ENCODE assay signal across 27 cellular contexts in genomic region chr19:16978839-16979802, GRCh38.
"Had no signal": no experiment of that assay in that cellular context is flagged by ENCODE, and none has a peak within 500 bp of the region (broad histone marks: within the 10 kb centered on the region; RNA-seq: fewer than 3 reads in every experiment).

No MANE protein-coding gene starts in this region.

- H3K27ac Mint-ChIP-seq: activated CD4-positive, alpha-beta memory T cell treated with anti-CD3 and anti-CD28 coated beads, Interleukin-2, amount 10 ng/mL, durations not matched to agents 7 days and 5 days; activated CD4-positive, alpha-beta T cell treated with anti-CD3 and anti-CD28 coated beads for 36 hours; activated CD4-positive, alpha-beta T cell treated with anti-CD3 and anti-CD28 coated beads, Interleukin-2, amount 10 ng/mL, durations not matched to agents 24 days and 14 days; activated naive CD4-positive, alpha-beta T cell treated with anti-CD3 and anti-CD28 coated beads, Interleukin-2, amount 10 ng/mL, durations not matched to agents 7 days and 5 days; activated naive CD4-positive, alpha-beta T cell treated with anti-CD3 and anti-CD28 coated beads, Interleukin-2, amount 50 U/mL, for 72 hours; activated T-cell treated with anti-CD3 and anti-CD28 coated beads, Interleukin-2, amount 50 U/mL, for 24 hours; activated T-cell treated with anti-CD3 and anti-CD28 coated beads, Interleukin-2, amount 50 U/mL, for 72 hours; T-cell had no signal

- H3K4me3 ChIP-seq: adrenal gland, body of pancreas, colonic mucosa, heart left ventricle had no signal

- H3K36me3 ChIP-seq: adrenal gland, colonic mucosa, heart left ventricle had no signal

- H3K27me3 Mint-ChIP-seq: activated CD4-positive, alpha-beta memory T cell treated with anti-CD3 and anti-CD28 coated beads, Interleukin-2, amount 10 ng/mL, durations not matched to agents 7 days and 5 days; activated naive CD4-positive, alpha-beta T cell treated with anti-CD3 and anti-CD28 coated beads, Interleukin-2, amount 10 ng/mL, durations not matched to agents 7 days and 5 days had no signal

- H3K27me3 ChIP-seq: adrenal gland, body of pancreas, colonic mucosa, heart left ventricle had no signal

- H3K9me3 ChIP-seq: adrenal gland, colonic mucosa had no signal

- H3K36me3 Mint-ChIP-seq: activated naive CD4-positive, alpha-beta T cell treated with anti-CD3 and anti-CD28 coated beads, Interleukin-2, amount 10 ng/mL, durations not matched to agents 7 days and 5 days had no signal

- FAIRE-seq: endometrium, frontal cortex had no signal

- H3K4me1 ChIP-seq: adrenal gland, body of pancreas, colonic mucosa, heart left ventricle had no signal

- DNase-seq: activated CD4-positive, alpha-beta memory T cell treated with anti-CD3 and anti-CD28 coated beads, Interleukin-2, amount 10 ng/mL, durations not matched to agents 7 days and 5 days; activated CD4-positive, alpha-beta T cell treated with anti-CD3 and anti-CD28 coated beads for 36 hours; activated CD4-positive, alpha-beta T cell treated with anti-CD3 and anti-CD28 coated beads, Interleukin-2, amount 10 ng/mL, durations not matched to agents 24 days and 14 days; activated CD4-positive, CD25-positive, alpha-beta regulatory T cell; activated CD4-positive, CD25-positive, alpha-beta regulatory T cell treated with anti-CD3 and anti-CD28 coated beads, Interleukin-2, amount 50 U/mL, for 72 hours; activated CD8-positive, alpha-beta memory T cell treated with anti-CD3 and anti-CD28 coated beads, Interleukin-2, amount 50 U/mL, for 48 hours; activated gamma-delta T cell; activated naive CD4-positive, alpha-beta T cell; activated naive CD4-positive, alpha-beta T cell treated with anti-CD3 and anti-CD28 coated beads, Interleukin-2, amount 10 ng/mL, durations not matched to agents 7 days and 5 days; activated T-cell treated with anti-CD3 and anti-CD28 coated beads for 4 hours; activated T-cell treated with anti-CD3 and anti-CD28 coated beads, Interleukin-2, amount 50 U/mL, for 24 hours; activated T-cell treated with anti-CD3 and anti-CD28 coated beads, Interleukin-2, amount 50 U/mL, for 72 hours; adrenal gland; amygdala; aorta; body of pancreas; caudate nucleus; colonic mucosa; effector CD8-positive, alpha-beta T cell; foreskin fibroblast; heart left ventricle; T-cell; T-helper 2 cell had no signal

- ATAC-seq: activated CD4-positive, alpha-beta T cell treated with anti-CD3 and anti-CD28 coated beads for 36 hours; activated naive CD4-positive, alpha-beta T cell treated with anti-CD3 and anti-CD28 coated beads, Interleukin-2, amount 50 U/mL, for 72 hours; activated T-cell treated with anti-CD3 and anti-CD28 coated beads, Interleukin-2, amount 50 U/mL, for 72 hours; body of pancreas; esophagus mucosa; heart left ventricle; T-cell had no signal

- H3K4me1 Mint-ChIP-seq: activated CD4-positive, alpha-beta memory T cell treated with anti-CD3 and anti-CD28 coated beads, Interleukin-2, amount 10 ng/mL, durations not matched to agents 7 days and 5 days; activated CD4-positive, alpha-beta T cell treated with anti-CD3 and anti-CD28 coated beads for 36 hours; activated CD4-positive, alpha-beta T cell treated with anti-CD3 and anti-CD28 coated beads, Interleukin-2, amount 10 ng/mL, durations not matched to agents 24 days and 14 days; activated naive CD4-positive, alpha-beta T cell treated with anti-CD3 and anti-CD28 coated beads, Interleukin-2, amount 10 ng/mL, durations not matched to agents 7 days and 5 days; T-cell had no signal

- H3K27ac ChIP-seq: adrenal gland, body of pancreas, colonic mucosa, heart left ventricle had no signal

- H3K9me3 Mint-ChIP-seq: activated T-cell treated with anti-CD3 and anti-CD28 coated beads, Interleukin-2, amount 50 U/mL, for 24 hours had no signal

- H3K4me3 Mint-ChIP-seq: activated CD4-positive, alpha-beta memory T cell treated with anti-CD3 and anti-CD28 coated beads, Interleukin-2, amount 10 ng/mL, durations not matched to agents 7 days and 5 days; activated CD4-positive, alpha-beta T cell treated with anti-CD3 and anti-CD28 coated beads for 36 hours; activated CD4-positive, alpha-beta T cell treated with anti-CD3 and anti-CD28 coated beads, Interleukin-2, amount 10 ng/mL, durations not matched to agents 24 days and 14 days; activated naive CD4-positive, alpha-beta T cell treated with anti-CD3 and anti-CD28 coated beads, Interleukin-2, amount 10 ng/mL, durations not matched to agents 7 days and 5 days; activated T-cell treated with anti-CD3 and anti-CD28 coated beads, Interleukin-2, amount 50 U/mL, for 24 hours; activated T-cell treated with anti-CD3 and anti-CD28 coated beads, Interleukin-2, amount 50 U/mL, for 72 hours; T-cell had no signal
